ENCODE assay signal across 8 cellular contexts in the genomic region with DNA sequence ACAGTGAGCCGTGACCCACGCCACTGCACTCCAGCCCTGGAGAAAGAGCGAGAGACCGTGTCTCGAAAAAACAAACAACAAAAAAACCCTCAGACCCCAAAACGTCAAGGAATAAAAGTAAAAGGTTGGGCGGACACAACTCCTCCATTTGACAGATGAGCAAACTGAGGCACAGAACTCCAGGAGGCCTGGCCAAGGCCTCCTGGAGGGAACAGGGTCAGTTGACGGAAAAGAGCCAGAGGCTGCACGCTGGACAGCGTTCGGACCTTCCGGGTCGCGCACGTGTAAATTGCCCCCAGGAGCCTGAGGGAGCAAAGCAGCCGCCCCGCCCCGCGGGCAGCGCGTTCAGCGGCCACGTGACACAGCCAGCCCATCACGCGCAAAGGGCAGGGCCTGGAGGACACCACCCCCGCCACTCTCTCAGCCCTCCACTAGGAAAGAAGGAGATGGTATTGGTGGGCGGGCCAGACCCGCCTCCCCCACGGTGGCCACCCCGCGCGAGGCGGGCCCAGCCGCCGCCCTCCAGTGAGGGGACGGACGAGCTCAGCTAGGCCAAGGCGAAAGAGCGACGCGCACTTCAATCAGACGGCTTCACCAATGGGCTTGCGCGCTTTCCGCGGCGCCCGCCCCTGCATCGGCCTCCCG.
A peak's percentile ranks its signal among the peaks of the same experiment; 100 is the strongest.
DNase-seq lines count a peak whose midpoint lies in the region; ATAC-seq and TF ChIP-seq lines count a peak whose summit lies in the region.

No MANE protein-coding gene starts in this region.

- peaks cover 3 to 41% (median 31%) of the 10 kb centered on the region in 9 donors for H3K4me1 ChIP-seq in heart right ventricle
- peaks cover 30 to 38% (median 33%) of the 10 kb centered on the region in 4 donors for H3K4me1 ChIP-seq in upper lobe of left lung

- H3K27ac Mint-ChIP-seq in T-cell, result peak overlapping the region; percentile 71 to 88

- H3K36me3 ChIP-seq in heart right ventricle (peaks cover 0 to 9% (median 0%) of the 10 kb centered on the region in 9 donors), upper lobe of left lung (no peaks in the 10 kb centered on the region)

- H3K27me3 ChIP-seq in heart right ventricle, result no peaks in the 10 kb centered on the region
- H3K27me3 ChIP-seq in upper lobe of left lung, result no peaks in the 10 kb centered on the region

- no peaks in the 10 kb centered on the region for H3K9me3 ChIP-seq in heart right ventricle
- H3K9me3 ChIP-seq in upper lobe of left lung, result no peaks in the 10 kb centered on the region

- intact Hi-C loops in heart right ventricle (cut with DNase I) (loop anchor here in 4 of 10 donors (1.0 to 10.0 kb wide), 6 partner anchors 25 to 83 kb away; a partner anchor contains a TSS), posterior cingulate gyrus (cut with DNase I) (loop anchor here (2.0 to 5.0 kb wide), 2 partner anchors 45 to 83 kb away; a partner anchor contains a TSS)

- H3K4me3 Mint-ChIP-seq in T-cell, result peak overlapping the region; percentile 75 to 83 (median 76)

- H3K27me3 Mint-ChIP-seq in T-cell, result no peaks in the 10 kb centered on the region

- WGBS in heart right ventricle, 2 donors, result 7 to 10% methylated on average over 36 to 50 of the region's 50 CpGs
- WGBS in upper lobe of left lung, 2 donors, result 11 to 15% methylated on average over 22 to 39 of the region's 50 CpGs

- TF ChIP-seq POLR2A in upper lobe of left lung (IDR thresholded peaks at IDR 0.05), result no peak

- TF ChIP-seq CTCF in GM12875 (IDR thresholded peaks at IDR 0.05; ENCODE audit: borderline replicate concordance, insufficient read depth, low read depth, low read length) (no peak), heart right ventricle (IDR thresholded peaks at IDR 0.05) (peak in 1 of 9 donors; percentile 12), upper lobe of left lung (IDR thresholded peaks at IDR 0.05) (peak in 1 of 6 experiments; percentile 38)

- peaks cover 48 to 54% (median 48%) of the 10 kb centered on the region in 3 donors for H3K4me1 Mint-ChIP-seq in T-cell

- H3K27ac ChIP-seq in heart right ventricle (peak overlapping the region; percentile 99 to 100 (median 100)), upper lobe of left lung (peak overlapping the region; percentile 100)

- POLR2A ChIA-PET in T-cell (lab: Charles Lee), result interaction anchor here (0.5 to 0.8 kb wide), 4 partner anchors 93 to 1722 kb away, joined by 3 to 5 read pairs (median 4); no protein-coding TSS in a partner anchor

- H3K36me3 Mint-ChIP-seq in T-cell, result no peaks in the 10 kb centered on the region

- CTCF ChIA-PET in T-cell (lab: Charles Lee), result interaction anchor here in 1 of 2 donors (0.6 to 1.1 kb wide), 3 partner anchors 46 to 282 kb away, joined by 3 read pairs; no protein-coding TSS in a partner anchor

- peak in 1 of 4 donors; percentile 40 for TF ChIP-seq EP300 in upper lobe of left lung (IDR thresholded peaks at IDR 0.05)

- ATAC-seq in HG02870 (IDR thresholded peaks at IDR 0.05; ENCODE audit: unreplicated experiment) (peak; percentile 89), T-cell (replicated peaks in 1 of 4) (peak; percentile 87 to 92 (median 90)), heart right ventricle (peak; percentile 93 to 98 (median 95)), upper lobe of left lung (ENCODE audit: low FRiP score in 2 of 2) (peak; percentile 96 to 99)

- H3K9me3 Mint-ChIP-seq in T-cell, result no peaks in the 10 kb centered on the region

- H3K4me3 ChIP-seq in GM12875 (ENCODE audit: low read depth, low read length) (peak overlapping the region; percentile 92), heart right ventricle (peak overlapping the region in 9 of 10 donors; percentile 62 to 92 (median 77)), upper lobe of left lung (peak overlapping the region in 3 of 4 donors; percentile 77 to 96 (median 94))

- DNase-seq in NCI-H146 (lab: John Stamatoyannopoulos, UW), result peak; percentile 96
- DNase-seq in T-cell, result peak; percentile 93 to 99 (median 97)
- peak; percentile 98 for DNase-seq in amniotic epithelial cell (ENCODE audit: low read depth)
- peak; percentile 97 to 98 for DNase-seq in heart right ventricle
- DNase-seq in posterior cingulate gyrus, result peak; percentile 96 to 100 (median 99)
- peak; percentile 99 for DNase-seq in upper lobe of left lung

Comparison
In these comparisons a context has a peak if more than half of its experiments do, and no peak if none do; other contexts are left out.
1. Peak in every context shown above with its lines: DNase-seq, ATAC-seq, H3K4me3 ChIP-seq and H3K27ac ChIP-seq.